In the genomic region with DNA sequence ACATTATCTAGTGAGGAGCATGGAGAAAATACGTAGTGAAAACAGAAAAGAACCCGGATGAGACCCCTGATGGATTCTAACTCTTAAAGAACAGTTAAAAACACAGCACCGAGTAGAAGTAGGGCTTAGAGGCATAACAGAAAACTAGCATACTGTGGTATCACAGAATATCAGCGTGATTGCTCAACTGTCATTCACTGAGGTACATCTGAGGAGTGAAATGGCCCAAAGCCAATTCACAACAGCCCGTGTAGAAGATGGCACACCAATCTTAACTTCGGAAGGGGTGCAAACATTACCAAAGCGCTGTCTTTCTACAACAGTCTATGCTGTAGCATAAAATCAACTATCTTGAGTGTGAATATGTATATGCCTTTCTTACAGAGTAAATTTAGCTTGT, we compare ENCODE assay signal across 8 cellular contexts. TPM values are rescaled to one million over a fixed set of nuclear protein-coding genes. Genes with fewer than 3 reads are reported as not detected.
DNase-seq lines count a peak whose midpoint lies in the region; ATAC-seq and TF ChIP-seq lines count a peak whose summit lies in the region.

No MANE protein-coding gene starts in this region.

- ATAC-seq in DND-41 (ENCODE audit: insufficient read depth, low read depth) (no peak), HG03045 (IDR thresholded peaks at IDR 0.05; ENCODE audit: unreplicated experiment) (no peak), HG03095 (IDR thresholded peaks at IDR 0.05; ENCODE audit: unreplicated experiment) (no peak), GM19463 (IDR thresholded peaks at IDR 0.05; ENCODE audit: unreplicated experiment) (no peak)

- peaks cover 74% of the 10 kb centered on the region for H3K79me2 ChIP-seq in DND-41 (ENCODE audit: insufficient read depth, low read length)

- no peak for TF ChIP-seq EP300 in ovary (IDR thresholded peaks at IDR 0.05)

- H2AFZ ChIP-seq in DND-41 (ENCODE audit: low read depth, low read length), result no peak overlapping the region

- peaks cover 10% of the 10 kb centered on the region; the same call in 1 of the 2 replicates for H3K36me3 ChIP-seq in DND-41 (ENCODE audit: insufficient read depth, low read length)
- H3K36me3 ChIP-seq in ovary, result no peaks in the 10 kb centered on the region

- no peak for TF ChIP-seq CTCF in DND-41 (IDR thresholded peaks at IDR 0.05; ENCODE audit: borderline replicate concordance, extremely low read depth, low read length, poor library complexity, severe bottlenecking)
- TF ChIP-seq CTCF in NB4 (IDR thresholded peaks at IDR 0.05; ENCODE audit: low read depth, low read length), result no peak
- TF ChIP-seq CTCF in epithelial cell of esophagus (IDR thresholded peaks at IDR 0.05; ENCODE audit: insufficient read depth, low read depth, low read length, missing control alignments), result no peak
- no peak for TF ChIP-seq CTCF in ovary (IDR thresholded peaks at IDR 0.05)

- TF ChIP-seq POLR2A in NB4 (IDR thresholded peaks at IDR 0.05; ENCODE audit: extremely low read depth, insufficient read length), result no peak
- no peak for TF ChIP-seq POLR2A in ovary (IDR thresholded peaks at IDR 0.05)

- WGBS in ovary, 3 donors, result 35 to 46% (median 42%) methylated on average over 7 of the region's 7 CpGs

- 0 out of 2 replicates have a peak overlapping the region, but pooled peaks have one; percentile 29 for H3K27ac ChIP-seq in DND-41 (ENCODE audit: low read length)
- no peak overlapping the region for H3K27ac ChIP-seq in ovary

- H3K4me3 ChIP-seq in DND-41 (ENCODE audit: low read depth in 1 of 2, low read length in 2 of 2) (peak overlapping the region in 1 of 2 experiments; percentile 88; a peak in 2 of 4 replicates), NB4 (ENCODE audit: low read depth, low read length) (peak overlapping the region; percentile 85), epithelial cell of esophagus (ENCODE audit: low read length) (peak overlapping the region; percentile 68), ovary (peak overlapping the region; percentile 98)

- DNase-seq in DND-41 (no peak), NB4 (ENCODE audit: low read depth) (peak; percentile 28), epithelial cell of esophagus (ENCODE audit: low read depth) (peak; percentile 32), ovary (no peak), DMS53 treated with DMSO at 0.1 percent for 48 hours (lab: John Stamatoyannopoulos, UW; ENCODE audit: unreplicated experiment) (no peak)

- H3K9me3 ChIP-seq in DND-41 (ENCODE audit: insufficient read depth, low read length, severe bottlenecking) (no peaks in the 10 kb centered on the region), ovary (no peaks in the 10 kb centered on the region)

- intact Hi-C loops in ovary (cut with DNase I), result loop anchor here in 2 of 4 donors (5.0 kb wide), 1 partner anchor 79 kb away; no protein-coding TSS in a partner anchor

- H3K27me3 ChIP-seq in DND-41 (ENCODE audit: insufficient read depth, low read length, poor library complexity), result no peaks in the 10 kb centered on the region
- no peaks in the 10 kb centered on the region for H3K27me3 ChIP-seq in ovary

- peaks cover 19% of the 10 kb centered on the region; the same call in 1 of the 2 replicates for H4K20me1 ChIP-seq in DND-41 (ENCODE audit: insufficient read depth, low read length)

- peak overlapping the region; percentile 92; the same call in 1 of the 2 replicates for H3K9ac ChIP-seq in DND-41 (ENCODE audit: low read depth, low read length)

- H3K4me2 ChIP-seq in DND-41 (ENCODE audit: insufficient read depth, low read length), result peak overlapping the region; percentile 80

- H3K4me1 ChIP-seq in DND-41 (ENCODE audit: insufficient read depth, low read length), result peaks cover 38% of the 10 kb centered on the region
- no peaks in the 10 kb centered on the region for H3K4me1 ChIP-seq in ovary (ENCODE audit: insufficient read depth)

RNA-seq across cellular contexts. Expression of a gene that starts 1.8 kb away (rescaled TPM):
- total RNA-seq in ovary, result 10 to 100 TPM; 51.4 to 71.2 (median 67.1) TPM
- 10 to 100 TPM; 14.5 to 42.9 TPM for polyA plus RNA-seq in ovary

Comparison
In these comparisons a context has a peak if more than half of its experiments do, and no peak if none do; other contexts are left out.
1. DNase-seq: peak in NB4 (single experiment) and epithelial cell of esophagus (single experiment); none in DND-41 (single experiment), ovary (0 of 5) and DMS53 treated with DMSO at 0.1 percent for 48 hours (single experiment).